14 cellular contexts compared by ENCODE assay signal in genomic region chr11:78840190-78840589, GRCh38.
DNase-seq lines count a peak whose midpoint lies in the region; ATAC-seq and TF ChIP-seq lines count a peak whose summit lies in the region.
"Had no signal": no experiment of that assay in that cellular context is flagged by ENCODE, and none has a peak within 500 bp of the region (broad histone marks: within the 10 kb centered on the region; RNA-seq: fewer than 3 reads in every experiment).

No MANE protein-coding gene starts in this region.

- no peaks in the 10 kb centered on the region for H3K9me3 ChIP-seq in esophagus muscularis mucosa
- no peaks in the 10 kb centered on the region for H3K9me3 ChIP-seq in left lung
- no peaks in the 10 kb centered on the region for H3K9me3 ChIP-seq in transverse colon
- H3K9me3 ChIP-seq in thyroid gland = no peaks in the 10 kb centered on the region
- H3K9me3 ChIP-seq: ascending aorta had no signal

- no peak for TF ChIP-seq CTCF in esophagus muscularis mucosa (IDR thresholded peaks at IDR 0.05)
- no peak for TF ChIP-seq CTCF in left lung (IDR thresholded peaks at IDR 0.05)
- no peak for TF ChIP-seq CTCF in transverse colon (IDR thresholded peaks at IDR 0.05)
- TF ChIP-seq CTCF in thyroid gland (IDR thresholded peaks at IDR 0.05) = no peak

- H3K36me3 ChIP-seq in esophagus muscularis mucosa (no peaks in the 10 kb centered on the region), left lung (no peaks in the 10 kb centered on the region), transverse colon (no peaks in the 10 kb centered on the region), thyroid gland (no peaks in the 10 kb centered on the region)
- H3K36me3 ChIP-seq: ascending aorta had no signal

- TF ChIP-seq POLR2A in esophagus muscularis mucosa (IDR thresholded peaks at IDR 0.05; ENCODE audit: low read depth) (no peak), transverse colon (IDR thresholded peaks at IDR 0.05) (no peak), thyroid gland (IDR thresholded peaks at IDR 0.05) (no peak)

- peak; percentile 67 for ATAC-seq in left lung

- 40% methylated on average over 3 of the region's 3 CpGs for WGBS in esophagus muscularis mucosa
- WGBS in transverse colon (ENCODE audit: low coverage in 1 of 2), 2 donors = 62 to 63% methylated on average over 3 of the region's 3 CpGs
- WGBS in thyroid gland, 2 donors = 70 to 81% methylated on average over 3 of the region's 3 CpGs

- intact Hi-C loops in esophagus muscularis mucosa (cut with DNase I) (loop anchor here (5.0 kb wide), 1 partner anchor 38 kb away; no protein-coding TSS in a partner anchor), left lung (cut with DNase I) (no loop called here), transverse colon (cut with DNase I; ENCODE audit: low total_unique reads) (no loop called here), thyroid gland (cut with DNase I) (no loop called here)

- H3K4me3 ChIP-seq in esophagus muscularis mucosa (no peak overlapping the region), left lung (no peak overlapping the region), transverse colon (no peak overlapping the region), thyroid gland (replicated peaks in 1 of 3) (no peak overlapping the region)
- H3K4me3 ChIP-seq: ascending aorta had no signal

- H3K27me3 ChIP-seq in esophagus muscularis mucosa (no peaks in the 10 kb centered on the region), left lung (no peaks in the 10 kb centered on the region), transverse colon (no peaks in the 10 kb centered on the region), thyroid gland (no peaks in the 10 kb centered on the region)
- H3K27me3 ChIP-seq: ascending aorta had no signal

- H3K4me1 ChIP-seq in esophagus muscularis mucosa (peaks cover 3 to 23% (median 21%) of the 10 kb centered on the region in 4 donors), left lung (peaks cover 8 to 9% of the 10 kb centered on the region in 2 donors), transverse colon (peaks cover 0 to 6% (median 0%) of the 10 kb centered on the region in 4 donors), thyroid gland (no peaks in the 10 kb centered on the region)
- H3K4me1 ChIP-seq: ascending aorta had no signal

- H3K27ac ChIP-seq in esophagus muscularis mucosa (replicated peaks in 1 of 4) = peak overlapping the region; percentile 53 to 80 (median 64)
- H3K27ac ChIP-seq in left lung = peak overlapping the region; percentile 56 to 57
- peak overlapping the region in 3 of 4 donors; percentile 52 to 73 (median 71) for H3K27ac ChIP-seq in transverse colon
- H3K27ac ChIP-seq in thyroid gland = no peak overlapping the region
- H3K27ac ChIP-seq: ascending aorta had no signal

- peak; percentile 31 for DNase-seq in NCI-H2171 (lab: John Stamatoyannopoulos, UW)
- DNase-seq in esophagus muscularis mucosa (ENCODE audit: extremely low spot score) = no peak
- no peak for DNase-seq in left lung
- no peak for DNase-seq in transverse colon
- no peak for DNase-seq in thyroid gland
- no peak for DNase-seq in NCI-H1930 (lab: John Stamatoyannopoulos, UW)
- no peak for DNase-seq in T-helper 1 cell
- DNase-seq in activated CD4-positive, alpha-beta T cell treated with anti-CD3 and anti-CD28 coated beads, Interleukin-2, amount 50 U/mL, for 1 hour = no peak
- DNase-seq: activated CD4-positive, CD25-positive, alpha-beta regulatory T cell; HCEC 1CT; NCI-H2029 treated with DMSO at 0.1 percent for 48 hours; NK-92 treated with Interleukin-12 subunit alpha and Interleukin-12 subunit beta, amount 100 ng/mL, for 24 hours; substantia nigra had no signal

- in situ Hi-C loops in transverse colon (cut with MboI; ENCODE audit: low pct_ligation_motif_present in 1 of 4, low pct_unique_long_range_greater_than_20kb in 1 of 4, low sequenced_read_pairs in 3 of 4) = no loop called here

- TF ChIP-seq EP300 in esophagus muscularis mucosa (IDR thresholded peaks at IDR 0.05) (no peak), transverse colon (IDR thresholded peaks at IDR 0.05; ENCODE audit: low read depth) (no peak)

Comparison
In these comparisons a context has a peak if more than half of its experiments do, and no peak if none do; other contexts are left out.
1. H3K27ac ChIP-seq: peak in esophagus muscularis mucosa (4 of 4), left lung (2 of 2) and transverse colon (3 of 4); none in thyroid gland (0 of 3).